26 cellular contexts compared by ENCODE assay signal in genomic region chr10:412109-412508, GRCh38.
DNase-seq lines count a peak whose midpoint lies in the region; ATAC-seq lines count a peak whose summit lies in the region.
"Had no signal": no experiment of that assay in that cellular context is flagged by ENCODE, and none has a peak within 500 bp of the region (broad histone marks: within the 10 kb centered on the region; RNA-seq: fewer than 3 reads in every experiment).

No MANE protein-coding gene starts in this region.

- intact Hi-C loops in Right ventricle myocardium inferior (cut with DNase I) (no loop called here), left ventricle myocardium superior (cut with micrococcal nuclease) (no loop called here)

- DNase-seq in Right ventricle myocardium inferior (ENCODE audit: missing footprints): no peak
- DNase-seq in left ventricle myocardium superior: no peak
- peak; percentile 12 for DNase-seq in germinal center (ENCODE audit: low spot score)
- no peak for DNase-seq in mesenteric fat pad (ENCODE audit: low spot score)
- DNase-seq in AG08395 (ENCODE audit: low spot score): no peak
- DNase-seq in D341Med (ENCODE audit: low spot score): no peak
- no peak for DNase-seq in NCI-H2227 treated with DMSO at 0.1 percent for 48 hours (lab: John Stamatoyannopoulos, UW)
- DNase-seq: activated CD4-positive, alpha-beta T cell treated with anti-CD3 and anti-CD28 coated beads, Interleukin-2, amount 10 ng/mL, durations not matched to agents 7 days and 5 days; activated CD8-positive, alpha-beta memory T cell treated with anti-CD3 and anti-CD28 coated beads, Interleukin-2, amount 10 ng/mL, durations not matched to agents 7 days and 5 days; activated naive CD4-positive, alpha-beta T cell treated with anti-CD3 and anti-CD28 coated beads for 36 hours; activated T-cell treated with anti-CD3 and anti-CD28 coated beads, Interleukin-2, amount 50 U/mL, for 72 hours; amniotic stem cell; CD4-positive, alpha-beta memory T cell; esophagus squamous epithelium; GDM1; GOT3; NCI-H1694; NCI-H69; SHP77; stimulated activated CD4-positive, alpha-beta T cell treated with anti-CD3 and anti-CD28 coated beads, Interleukin-2, amount 100 ng/mL, for 24 hours; substantia nigra; T-helper 9 cell; upper lobe of left lung; WERI-Rb-1 had no signal

- ATAC-seq in Right ventricle myocardium inferior: peak; percentile 26
- no peak for ATAC-seq in left ventricle myocardium superior
- ATAC-seq in HG03442 (IDR thresholded peaks at IDR 0.05; ENCODE audit: unreplicated experiment): peak; percentile 72
- ATAC-seq: activated CD8-positive, alpha-beta memory T cell treated with anti-CD3 and anti-CD28 coated beads, Interleukin-2, amount 10 ng/mL, durations not matched to agents 7 days and 5 days; activated T-cell treated with anti-CD3 and anti-CD28 coated beads, Interleukin-2, amount 50 U/mL, for 72 hours; HepG2 had no signal
